In genomic region chr21:26593800-26594199, GRCh38 we compare ENCODE assay signal across 23 cellular contexts. TPM values are rescaled to one million over a fixed set of nuclear protein-coding genes. Genes with fewer than 3 reads are reported as not detected.
DNase-seq lines count a peak whose midpoint lies in the region; ATAC-seq and TF ChIP-seq lines count a peak whose summit lies in the region.
"Had no signal": no experiment of that assay in that cellular context is flagged by ENCODE, and none has a peak within 500 bp of the region (broad histone marks: within the 10 kb centered on the region; RNA-seq: fewer than 3 reads in every experiment).

No MANE protein-coding gene starts in this region.

- no peaks in the 10 kb centered on the region for H4K20me1 ChIP-seq in SK-N-SH (ENCODE audit: insufficient read depth)

- H3K4me2 ChIP-seq in SK-N-SH, result no peak overlapping the region
- H3K4me2 ChIP-seq: A549, GM23338 had no signal

- no peak overlapping the region for H2AFZ ChIP-seq in SK-N-SH (ENCODE audit: low read depth)
- H2AFZ ChIP-seq: GM23338 had no signal

- H3K9me3 ChIP-seq in SK-N-SH (no peaks in the 10 kb centered on the region), suprapubic skin (no peaks in the 10 kb centered on the region)
- H3K9me3 ChIP-seq: A549 had no signal

- POLR2A ChIA-PET in SK-N-SH (lab: Yijun Ruan, JAX), result no interaction called here

- 0% methylated on average over 1 of the region's 1 CpG for whole genome bisulfite sequencing in SK-N-SH (ENCODE audit: low lambda C conversion rate)
- 56% methylated on average over 1 of the region's 1 CpG for WGBS in suprapubic skin

- H3K27ac ChIP-seq in SK-N-SH (ENCODE audit: low read depth in 2 of 2, low read length in 1 of 2) (peak overlapping the region in 1 of 2 experiments; percentile 40; a peak in 1 of 4 replicates), foreskin keratinocyte (no peak overlapping the region), suprapubic skin (no peak overlapping the region)
- H3K27ac ChIP-seq: A549 had no signal

- H3K9ac ChIP-seq in SK-N-SH, result no peak overlapping the region

- TF ChIP-seq CTCF in SK-N-SH (IDR thresholded peaks at IDR 0.05) (no peak), foreskin keratinocyte (conservative IDR thresholded peaks at IDR 0.05) (no peak), suprapubic skin (IDR thresholded peaks at IDR 0.05) (no peak)

- H3K36me3 ChIP-seq in SK-N-SH (replicated peaks in 1 of 2; ENCODE audit: control insufficient read depth in 1 of 2, insufficient read depth in 2 of 2, low read length in 1 of 2), result no peaks in the 10 kb centered on the region
- no peaks in the 10 kb centered on the region for H3K36me3 ChIP-seq in suprapubic skin

- H3K4me1 ChIP-seq in SK-N-SH (ENCODE audit: control insufficient read depth in 1 of 2, insufficient read depth in 2 of 2, low read depth in 1 of 2, low read length in 1 of 2), result no peaks in the 10 kb centered on the region; a peak in 2 of 4 replicates
- H3K4me1 ChIP-seq in foreskin keratinocyte, result peaks cover 15% of the 10 kb centered on the region
- H3K4me1 ChIP-seq in suprapubic skin, result no peaks in the 10 kb centered on the region
- H3K4me1 ChIP-seq: A549 had no signal

- DNase-seq in SK-N-SH (peak; percentile 19), NCI-H446 treated with DMSO at 0.1 percent for 48 hours (lab: John Stamatoyannopoulos, UW) (peak; percentile 4), foreskin keratinocyte (peak; percentile 35 to 65), suprapubic skin (ENCODE audit: low spot score in 2 of 2) (no peak), SKM-1 (lab: John Stamatoyannopoulos, UW; ENCODE audit: unreplicated experiment) (no peak)
- DNase-seq: 8988T; ACHN; AML-193; C1 segment of cervical spinal cord; Calu3; CD4-positive, alpha-beta memory T cell; COR-L47; DMS79; EL; GDM1; H9 had no signal

- TF ChIP-seq POLR2A in suprapubic skin (IDR thresholded peaks at IDR 0.05), result no peak

- no peak for TF ChIP-seq RAD21 in SK-N-SH (IDR thresholded peaks at IDR 0.05; ENCODE audit: low read length)

- H3K79me2 ChIP-seq in SK-N-SH (ENCODE audit: insufficient read depth), result no peaks in the 10 kb centered on the region

- no peak for ATAC-seq in SK-N-SH treated with all-trans-retinoic acid at 6 μM for 48 hours
- peak; percentile 13 for ATAC-seq in foreskin keratinocyte
- ATAC-seq: A549, GM12878, GM23338, HCT116 had no signal

- H3F3A ChIP-seq in SK-N-SH (replicated peaks; ENCODE audit: insufficient read depth), result no peaks in the 10 kb centered on the region

- no peaks in the 10 kb centered on the region for H3K9me2 ChIP-seq in SK-N-SH

- H3K4me3 ChIP-seq in SK-N-SH (ENCODE audit: low read depth in 2 of 2, low read length in 1 of 2) (no peak overlapping the region), suprapubic skin (no peak overlapping the region)
- H3K4me3 ChIP-seq: A549, GM12878, GM23338 had no signal

- H3K27me3 ChIP-seq in SK-N-SH (ENCODE audit: insufficient read depth), result no peaks in the 10 kb centered on the region
- no peaks in the 10 kb centered on the region for H3K27me3 ChIP-seq in foreskin keratinocyte
- H3K27me3 ChIP-seq in suprapubic skin, result no peaks in the 10 kb centered on the region

- TF ChIP-seq EP300 in SK-N-SH (IDR thresholded peaks at IDR 0.05; ENCODE audit: borderline replicate concordance in 1 of 2, low read depth in 1 of 2, low read length in 1 of 2) (peak in 1 of 2 experiments; percentile 77; a peak in 2 of 4 replicates), suprapubic skin (IDR thresholded peaks at IDR 0.05) (no peak)

- CTCF ChIA-PET in SK-N-SH (lab: Yijun Ruan, JAX), result no interaction called here

TF ChIP-seq in SK-N-SH, 30 proteins besides CTCF, POLR2A, EP300 and RAD21:
- TF ChIP-seq RCOR1 (IDR thresholded peaks at IDR 0.05; ENCODE audit: low read length), result peak; percentile 77; the same call in 1 of the 2 replicates
- TF ChIP-seq YY1 (IDR thresholded peaks at IDR 0.05; ENCODE audit: low read depth), result no peak
- 0 out of 2 replicates have a peak, but pooled peaks have one; percentile 5 for TF ChIP-seq TCF12 (IDR thresholded peaks at IDR 0.05)
- peak; percentile 8 for TF ChIP-seq CHD2 (IDR thresholded peaks at IDR 0.05; ENCODE audit: low read length, partially characterized antibody)
- peak; percentile 50; the same call in 1 of the 2 replicates for TF ChIP-seq GATA2 (CRISPR knock-in tag; IDR thresholded peaks at IDR 0.05)

TF ChIP-seq in SK-N-SH treated with all-trans-retinoic acid at 6 μM for 48 hours, 23 proteins besides CTCF, POLR2A, EP300 and RAD21:
- TF ChIP-seq CREB5 (CRISPR knock-in tag; IDR thresholded peaks at IDR 0.05; ENCODE audit: low read depth), result no peak
- no peak for TF ChIP-seq ISL1 (CRISPR knock-in tag; IDR thresholded peaks at IDR 0.05)
- no peak for TF ChIP-seq POU6F1 (CRISPR knock-in tag; IDR thresholded peaks at IDR 0.05; ENCODE audit: borderline replicate concordance, low read depth)
TF ChIP-seq in SK-N-SH treated with all-trans-retinoic acid at 6 μM for 48 hours: peak in this region for 0.

RNA-seq across cellular contexts. Expression of gene CYYR1, which starts 20.7 kb away (rescaled TPM):
- polyA plus RNA-seq in SK-N-SH (2012; rRNA removed) (not detected in 2 replicates), foreskin keratinocyte (1.7 and 3.4 TPM in 2 replicates)
- polyA plus RNA-seq in SK-N-SH (2012; cell fraction: cytosol; rRNA removed), result not detected in 2 replicates
- not detected in 2 replicates for polyA plus RNA-seq in SK-N-SH (2012; cell fraction: nucleus; rRNA removed)
- total RNA-seq in foreskin keratinocyte (3.5 and 6.1 TPM in 2 replicates), suprapubic skin (10 to 100 TPM in 1 of 4 donors, 1 to 10 TPM in 3; 3.1 to 15.9 (median 6.4) TPM)
- total RNA-seq: Calu3; CD4-positive, alpha-beta memory T cell; H4 had no signal
- polyA plus RNA-seq: A549; BJ; CD4-positive, alpha-beta memory T cell had no signal

Comparison
In these comparisons a context has a peak if more than half of its experiments do, and no peak if none do; other contexts are left out.
1. DNase-seq: peak in SK-N-SH (single experiment), NCI-H446 treated with DMSO at 0.1 percent for 48 hours (single experiment) and foreskin keratinocyte (2 of 2); none in suprapubic skin (0 of 2) and SKM-1 (single experiment).